In genomic region chrX:21947671-21948070, GRCh38 we compare ENCODE assay signal across 1 cellular context.
TF ChIP-seq lines count a peak whose summit lies in the region.

No MANE protein-coding gene starts in this region.

TF ChIP-seq in GM23338, 12 proteins besides CTCF, POLR2A, EP300 and RAD21 (continued from another document):
- TF ChIP-seq ZNF462 (CRISPR knock-in tag; IDR thresholded peaks at IDR 0.05) (no peak), EZH2 (IDR thresholded peaks at IDR 0.05; ENCODE audit: low read depth, unreplicated experiment) (no peak), ZNF114 (CRISPR knock-in tag; IDR thresholded peaks at IDR 0.05) (no peak), CREB1 (CRISPR knock-in tag; IDR thresholded peaks at IDR 0.05; ENCODE audit: low read depth) (no peak), NANOG (IDR thresholded peaks at IDR 0.05; ENCODE audit: borderline replicate concordance) (no peak), JUNB (IDR thresholded peaks at IDR 0.05; ENCODE audit: unreplicated experiment) (no peak), EZH2phosphoT487 (IDR thresholded peaks at IDR 0.05; ENCODE audit: unreplicated experiment) (no peak), ZNF331 (CRISPR knock-in tag; IDR thresholded peaks at IDR 0.05; ENCODE audit: low read depth) (no peak), STAT1 (IDR thresholded peaks at IDR 0.05; ENCODE audit: unreplicated experiment) (no peak), REST (IDR thresholded peaks at IDR 0.05; ENCODE audit: unreplicated experiment) (no peak)
- TF ChIP-seq, protein P1, sequence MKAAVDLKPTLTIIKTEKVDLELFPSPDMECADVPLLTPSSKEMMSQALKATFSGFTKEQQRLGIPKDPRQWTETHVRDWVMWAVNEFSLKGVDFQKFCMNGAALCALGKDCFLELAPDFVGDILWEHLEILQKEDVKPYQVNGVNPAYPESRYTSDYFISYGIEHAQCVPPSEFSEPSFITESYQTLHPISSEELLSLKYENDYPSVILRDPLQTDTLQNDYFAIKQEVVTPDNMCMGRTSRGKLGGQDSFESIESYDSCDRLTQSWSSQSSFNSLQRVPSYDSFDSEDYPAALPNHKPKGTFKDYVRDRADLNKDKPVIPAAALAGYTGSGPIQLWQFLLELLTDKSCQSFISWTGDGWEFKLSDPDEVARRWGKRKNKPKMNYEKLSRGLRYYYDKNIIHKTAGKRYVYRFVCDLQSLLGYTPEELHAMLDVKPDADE (IDR thresholded peaks at IDR 0.05) = no peak
